In the genomic region with DNA sequence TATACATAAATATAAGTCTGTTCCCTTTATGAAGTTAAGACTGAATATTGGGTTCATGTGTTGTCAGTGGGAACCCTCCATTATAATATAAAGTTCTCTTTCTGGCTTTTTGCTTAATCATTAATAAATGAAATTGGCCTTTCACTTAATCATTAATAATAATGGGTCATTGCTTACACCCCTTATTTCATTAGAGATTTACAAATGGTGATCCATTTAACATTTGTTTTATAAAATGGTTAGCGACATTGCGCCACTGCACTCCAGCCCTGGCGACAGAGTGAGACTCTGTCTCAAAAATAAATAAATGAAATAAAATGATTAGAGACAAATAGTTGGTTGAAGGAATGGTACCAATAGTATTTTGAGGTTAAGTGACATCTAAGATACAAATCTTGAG, we compare ENCODE assay signal across 39 cellular contexts. TPM values are rescaled to one million over a fixed set of nuclear protein-coding genes. Genes with fewer than 3 reads are reported as not detected.
"Had no signal": no experiment of that assay in that cellular context is flagged by ENCODE, and none has a peak within 500 bp of the region (broad histone marks: within the 10 kb centered on the region; RNA-seq: fewer than 3 reads in every experiment).

No MANE protein-coding gene starts in this region.

- DNase-seq: activated effector memory CD4-positive, alpha-beta T cell treated with anti-CD3 and anti-CD28 coated beads, Interleukin-2, amount 50 U/mL, for 16 hours; activated effector memory CD4-positive, alpha-beta T cell treated with Interleukin-2 at 50 U/mL for 16 hours; activated gamma-delta T cell; activated gamma-delta T cell treated with Interleukin-2 at 50 U/mL for 16 hours; activated naive CD4-positive, alpha-beta T cell; activated naive CD4-positive, alpha-beta T cell treated with anti-CD3 and anti-CD28 coated beads for 36 hours; activated naive CD4-positive, alpha-beta T cell treated with anti-CD3 and anti-CD28 coated beads, Interleukin-2, amount 10 ng/mL, durations not matched to agents 7 days and 5 days; activated naive CD4-positive, alpha-beta T cell treated with anti-CD3 and anti-CD28 coated beads, Interleukin-2, amount 50 U/mL, for 16 hours; activated naive CD4-positive, alpha-beta T cell treated with Interleukin-2 at 50 U/mL for 16 hours; activated naive CD8-positive, alpha-beta T cell treated with anti-CD3 and anti-CD28 coated beads for 36 hours; activated naive CD8-positive, alpha-beta T cell treated with anti-CD3 and anti-CD28 coated beads, Interleukin-2, amount 10 ng/mL, durations not matched to agents 7 days and 5 days; activated naive CD8-positive, alpha-beta T cell treated with anti-CD3 and anti-CD28 coated beads, Interleukin-2, amount 50 U/mL, for 24 hours; activated T-cell treated with anti-CD3 and anti-CD28 coated beads, Interleukin-2, amount 50 U/mL, for 24 hours; activated T-cell treated with anti-CD3 and anti-CD28 coated beads, Interleukin-2, amount 50 U/mL, for 4 hours; activated T-cell treated with anti-CD3 and anti-CD28 coated beads, Interleukin-2, amount 50 U/mL, for 48 hours; activated T-cell treated with anti-CD3 and anti-CD28 coated beads, Interleukin-2, amount 50 U/mL, for 72 hours; adrenal gland; amniotic stem cell; amygdala; anterior cingulate cortex; aorta; body of pancreas; brain microvascular endothelial cell; caudate nucleus; central memory CD4-positive, alpha-beta T cell; cerebellar nuclear complex had no signal

- H3K4me1 ChIP-seq: adrenal gland, ascending aorta, body of pancreas, breast epithelium had no signal

- H3K36me3 ChIP-seq: adrenal gland, ascending aorta, brain microvascular endothelial cell, breast epithelium, cardiac muscle cell had no signal

- H3K9me3 ChIP-seq: adrenal gland, ascending aorta, body of pancreas, breast epithelium had no signal

- H3K27me3 ChIP-seq: adrenal gland, ascending aorta, body of pancreas, brain microvascular endothelial cell, breast epithelium, cardiac muscle cell had no signal

- H3K27ac ChIP-seq: adrenal gland, ascending aorta, body of pancreas, brain microvascular endothelial cell, breast epithelium, cardiac muscle cell had no signal

- ATAC-seq: activated naive CD4-positive, alpha-beta T cell treated with anti-CD3 and anti-CD28 coated beads, Interleukin-2, amount 50 U/mL, for 72 hours; activated naive CD8-positive, alpha-beta T cell treated with anti-CD3 and anti-CD28 coated beads, Interleukin-2, amount 50 U/mL, for 24 hours; activated T-cell treated with anti-CD3 and anti-CD28 coated beads, Interleukin-2, amount 50 U/mL, for 4 hours; activated T-cell treated with anti-CD3 and anti-CD28 coated beads, Interleukin-2, amount 50 U/mL, for 72 hours; activated T-helper 17 cell treated with anti-CD3 and anti-CD28 coated beads, Interleukin-2, amount 50 U/mL, for 72 hours; body of pancreas had no signal

- FAIRE-seq: astrocyte, bronchial epithelial cell had no signal

- H3K4me3 ChIP-seq: adrenal gland, ascending aorta, body of pancreas, breast epithelium, cardiac muscle cell had no signal

RNA-seq across cellular contexts. Expression of a gene that starts 18.5 kb away (rescaled TPM):
- total RNA-seq: activated naive CD4-positive, alpha-beta T cell treated with anti-CD3 and anti-CD28 coated beads for 36 hours; ascending aorta; astrocyte; cardiac muscle cell; cardiac septum; chondrocyte had no signal
- polyA plus RNA-seq: cardiac muscle cell had no signal

RNA-seq across cellular contexts. Expression of a gene that starts 39.0 kb away (rescaled TPM):
- total RNA-seq: cardiac muscle cell had no signal
- polyA plus RNA-seq: cardiac muscle cell had no signal

RNA-seq across cellular contexts. Expression of a gene that starts 43.4 kb away (rescaled TPM):
- total RNA-seq: activated naive CD8-positive, alpha-beta T cell treated with anti-CD3 and anti-CD28 coated beads for 36 hours; activated T-helper 2 cell treated with anti-CD3 and anti-CD28 coated beads, Interferon-gamma antibody, Interleukin-2, Interleukin-4, amounts not matched to agents 10 μg/mL and 5 μg/mL and 100 μg/mL, durations not matched to agents 14 hours and 24 hours and 36 hours; ascending aorta; astrocyte; body of pancreas; bronchial epithelial cell; cardiac muscle cell; cardiac septum; cerebellum; chondrocyte had no signal
- polyA plus RNA-seq: cardiac muscle cell had no signal

RNA-seq across cellular contexts. Expression of a gene that starts 50.6 kb away (rescaled TPM):
- total RNA-seq: activated naive CD4-positive, alpha-beta T cell treated with anti-CD3 and anti-CD28 coated beads for 36 hours; activated naive CD8-positive, alpha-beta T cell treated with anti-CD3 and anti-CD28 coated beads for 36 hours; activated naive CD8-positive, alpha-beta T cell treated with anti-CD3 and anti-CD28 coated beads, Interleukin-2, amount 10 ng/mL, durations not matched to agents 7 days and 5 days; activated T-cell treated with anti-CD3 and anti-CD28 coated beads, Interleukin-2, amount 50 U/mL, for 4 hours; activated T-cell treated with anti-CD3 and anti-CD28 coated beads, Interleukin-2, amount 50 U/mL, for 72 hours; activated T-helper 1 cell treated with anti-CD3 and anti-CD28 coated beads, Interleukin-12 subunit alpha, Interleukin-12 subunit beta, Interleukin-2, Interleukin-4 antibody, amounts not matched to agents 30 ng/mL and 10 ng/mL and 1 ng/mL, durations not matched to agents 14 hours and 24 hours and 36 hours; activated T-helper 17 cell treated with anti-CD3 and anti-CD28 coated beads, Interleukin-2, amount 50 U/mL, for 72 hours; activated T-helper 2 cell treated with anti-CD3 and anti-CD28 coated beads, Interferon-gamma antibody, Interleukin-2, Interleukin-4, amounts not matched to agents 10 μg/mL and 5 μg/mL and 100 μg/mL, durations not matched to agents 14 hours and 24 hours and 36 hours; adrenal gland; aorta; ascending aorta; astrocyte; body of pancreas; breast epithelium; bronchial epithelial cell; cardiac septum; chondrocyte had no signal
- polyA plus RNA-seq: adipose tissue, adrenal gland, aorta, cardiac muscle cell had no signal
